ENCODE assay signal across 1 cellular context in the genomic region with DNA sequence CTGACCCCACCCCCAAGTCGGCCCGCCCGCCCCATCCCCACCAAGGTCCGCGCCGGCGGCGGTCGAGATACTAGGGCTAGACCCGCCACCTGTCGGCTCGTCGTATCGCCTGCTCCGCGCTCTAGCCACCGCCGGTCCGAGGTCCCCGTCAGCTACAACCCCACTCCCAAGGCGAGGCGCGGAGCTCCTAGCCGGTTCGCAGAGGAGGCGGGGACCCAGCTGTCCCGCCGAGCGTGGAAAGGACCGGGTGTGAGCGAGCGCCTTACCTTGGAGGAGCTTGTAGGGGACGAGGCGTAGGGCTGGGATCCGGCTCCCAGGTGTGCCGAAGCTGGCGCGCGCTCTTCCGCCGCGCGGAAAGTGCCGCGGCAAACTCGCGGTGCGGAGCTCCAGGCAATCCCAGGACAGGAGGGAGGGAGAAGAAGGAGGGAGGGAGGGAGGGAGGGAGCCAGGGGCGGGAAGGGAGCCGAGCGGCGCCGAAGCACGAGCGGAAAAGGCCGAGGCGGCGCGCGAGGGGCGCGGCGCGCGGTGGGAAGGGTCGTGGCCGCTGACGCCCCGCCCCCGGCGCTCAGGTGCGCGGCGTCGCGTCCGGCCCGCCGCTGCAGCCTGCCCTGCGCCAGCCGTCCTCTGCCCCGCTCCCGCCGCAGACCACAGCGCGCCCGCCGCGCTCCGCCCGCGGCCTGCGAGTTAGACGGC.
TF ChIP-seq lines count a peak whose summit lies in the region.

A gene with protein sequence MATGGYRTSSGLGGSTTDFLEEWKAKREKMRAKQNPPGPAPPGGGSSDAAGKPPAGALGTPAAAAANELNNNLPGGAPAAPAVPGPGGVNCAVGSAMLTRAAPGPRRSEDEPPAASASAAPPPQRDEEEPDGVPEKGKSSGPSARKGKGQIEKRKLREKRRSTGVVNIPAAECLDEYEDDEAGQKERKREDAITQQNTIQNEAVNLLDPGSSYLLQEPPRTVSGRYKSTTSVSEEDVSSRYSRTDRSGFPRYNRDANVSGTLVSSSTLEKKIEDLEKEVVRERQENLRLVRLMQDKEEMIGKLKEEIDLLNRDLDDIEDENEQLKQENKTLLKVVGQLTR (minus strand): TSS at position 359 of the 693 bp plus-strand sequence. CDS start 720 bp downstream, outside the sequence.

TF ChIP-seq in IMR-90, 13 proteins besides CTCF, POLR2A, EP300 and RAD21:
- TF ChIP-seq CHD1 (IDR thresholded peaks at IDR 0.05; ENCODE audit: low read depth, low read length) (0 out of 2 replicates have a peak, but pooled peaks have one; percentile 70), RCOR1 (IDR thresholded peaks at IDR 0.05; ENCODE audit: insufficient replicate concordance, low read length) (no peak), MAZ (IDR thresholded peaks at IDR 0.05; ENCODE audit: borderline replicate concordance, low read depth, low read length) (peak; percentile 72; the same call in 1 of the 2 replicates)
TF ChIP-seq in IMR-90: peak in this region for 2.
